Comparison of ENCODE assay signal across 31 cellular contexts in the genomic region with DNA sequence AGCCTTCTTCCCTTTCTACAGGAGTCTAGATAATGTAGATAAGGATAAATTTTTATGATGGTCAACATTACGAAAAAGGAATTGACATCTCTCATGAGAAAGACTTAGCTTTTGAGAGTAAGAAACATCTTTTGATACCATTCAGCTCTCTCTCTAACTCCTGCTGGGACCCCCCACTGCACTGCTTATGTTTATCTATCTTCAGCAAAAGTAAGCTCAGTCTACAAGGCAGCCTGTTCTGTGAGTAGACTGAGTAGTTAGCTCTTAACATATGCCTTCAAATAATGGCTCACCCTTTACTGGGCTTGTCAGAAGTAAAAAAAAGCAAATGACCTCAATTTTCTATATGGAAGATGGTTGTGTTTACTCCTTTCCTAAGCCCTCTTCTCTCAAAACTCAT.
"Had no signal": no experiment of that assay in that cellular context is flagged by ENCODE, and none has a peak within 500 bp of the region (broad histone marks: within the 10 kb centered on the region; RNA-seq: fewer than 3 reads in every experiment).

No MANE protein-coding gene starts in this region.

- H3K4me3 ChIP-seq: left lung, lower lobe of right lung, pancreas, prostate gland, skin epidermis, spleen, testis, thyroid gland, transverse colon, upper lobe of left lung, vagina had no signal

- H3K36me3 ChIP-seq: left lung, lower lobe of right lung, pancreas, prostate gland, spleen, thyroid gland, transverse colon, upper lobe of left lung, vagina had no signal

- H3K4me3 Mint-ChIP-seq: immature natural killer cell; mesothelial cell of epicardium; naive B cell; natural killer cell; neural crest cell; stimulated activated effector memory CD8-positive, alpha-beta T cell treated with anti-CD3 and anti-CD28 coated beads, Interleukin-12 subunit alpha, Interleukin-12 subunit beta, amount 100 ng/mL, for 72 hours; stimulated activated naive CD8-positive, alpha-beta T cell treated with anti-CD3 and anti-CD28 coated beads, Interleukin-15, amount 100 ng/mL, for 72 hours had no signal

- H3K27me3 Mint-ChIP-seq: naive B cell; stimulated activated naive CD8-positive, alpha-beta T cell treated with anti-CD3 and anti-CD28 coated beads, Interleukin-15, amount 100 ng/mL, for 72 hours had no signal

- H3K27ac Mint-ChIP-seq: immature natural killer cell; mesothelial cell of epicardium; naive B cell; natural killer cell; stimulated activated effector memory CD8-positive, alpha-beta T cell treated with anti-CD3 and anti-CD28 coated beads, Interleukin-12 subunit alpha, Interleukin-12 subunit beta, amount 100 ng/mL, for 72 hours; stimulated activated naive CD8-positive, alpha-beta T cell treated with anti-CD3 and anti-CD28 coated beads, Interleukin-15, amount 100 ng/mL, for 72 hours had no signal

- ATAC-seq: left colon; left lung; lower lobe of right lung; natural killer cell; pancreas; right cardiac atrium; sciatic nerve; stimulated activated effector memory CD8-positive, alpha-beta T cell treated with anti-CD3 and anti-CD28 coated beads, Interleukin-12 subunit alpha, Interleukin-12 subunit beta, amount 100 ng/mL, for 72 hours; stimulated activated naive CD8-positive, alpha-beta T cell treated with anti-CD3 and anti-CD28 coated beads, Interleukin-15, amount 100 ng/mL, for 72 hours had no signal

- H3K36me3 Mint-ChIP-seq: immature natural killer cell; mesothelial cell of epicardium; naive B cell; natural killer cell; stimulated activated effector memory CD8-positive, alpha-beta T cell treated with anti-CD3 and anti-CD28 coated beads, Interleukin-12 subunit alpha, Interleukin-12 subunit beta, amount 100 ng/mL, for 72 hours had no signal

- H3K4me1 Mint-ChIP-seq: immature natural killer cell; naive B cell; natural killer cell; neural crest cell; stimulated activated effector memory CD8-positive, alpha-beta T cell treated with anti-CD3 and anti-CD28 coated beads, Interleukin-12 subunit alpha, Interleukin-12 subunit beta, amount 100 ng/mL, for 72 hours; stimulated activated naive CD8-positive, alpha-beta T cell treated with anti-CD3 and anti-CD28 coated beads, Interleukin-15, amount 100 ng/mL, for 72 hours had no signal

- H3K27me3 ChIP-seq: left lung, pancreas, spleen, testis, thyroid gland, transverse colon, upper lobe of left lung, vagina had no signal

- H3K9me3 Mint-ChIP-seq: natural killer cell had no signal

- DNase-seq: hypothalamus; immature natural killer cell; kidney; left colon; left lung; lower lobe of right lung; mammary epithelial cell; mesenchymal stem cell; naive B cell; natural killer cell; nucleus accumbens; pancreas; posterior cingulate gyrus; retina; right cardiac atrium; spleen; stimulated activated CD4-positive, alpha-beta T cell treated with anti-CD3 and anti-CD28 coated beads, Interleukin-4, amount 100 ng/mL, for 24 hours; stimulated activated naive CD4-positive, alpha-beta T cell; stimulated activated naive CD8-positive, alpha-beta T cell treated with anti-CD3 and anti-CD28 coated beads, Interleukin-15, amount 100 ng/mL, for 72 hours; substantia nigra; testis; thyroid gland; transverse colon; upper lobe of left lung had no signal
